In genomic region chr14:75040959-75041358, GRCh38 we compare ENCODE assay signal across 1 cellular context.
TF ChIP-seq lines count a peak whose summit lies in the region.

No MANE protein-coding gene starts in this region.

TF ChIP-seq in liver, 16 proteins besides CTCF, POLR2A, EP300 and RAD21 (continued from another document):
- no peak for TF ChIP-seq JUND (IDR thresholded peaks at IDR 0.05)
TF ChIP-seq in liver: peak in this region for 0.
